In genomic region chr12:51972849-51973273, GRCh38 we compare ENCODE assay signal across 8 cellular contexts. TPM values are rescaled to one million over a fixed set of nuclear protein-coding genes. Genes with fewer than 3 reads are reported as not detected.
A peak's percentile ranks its signal among the peaks of the same experiment; 100 is the strongest.
DNase-seq lines count a peak whose midpoint lies in the region; ATAC-seq and TF ChIP-seq lines count a peak whose summit lies in the region.

No MANE protein-coding gene starts in this region.

- peak overlapping the region; percentile 37 for H3K27ac ChIP-seq in psoas muscle
- H3K27ac ChIP-seq in PC-9 = no peak overlapping the region

- peaks cover 41% of the 10 kb centered on the region for H3K4me1 ChIP-seq in psoas muscle
- 0 out of 2 replicates have a peak, but pooled peaks cover 3% of the 10 kb centered on the region for H3K4me1 ChIP-seq in PC-9 (replicated peaks; ENCODE audit: insufficient read depth)

- 64 to 73% (median 67%) methylated on average over 9 of the region's 9 CpGs for WGBS in psoas muscle, 3 donors

- H3K4me1 Mint-ChIP-seq in activated CD8-positive, alpha-beta memory T cell treated with anti-CD3 and anti-CD28 coated beads, Interleukin-2, amount 10 ng/mL, durations not matched to agents 7 days and 5 days = peaks cover 70% of the 10 kb centered on the region

- TF ChIP-seq CTCF in fibroblast of pulmonary artery (IDR thresholded peaks at IDR 0.05; ENCODE audit: low read length, missing control alignments) (no peak), psoas muscle (IDR thresholded peaks at IDR 0.05) (no peak), PC-9 (conservative IDR thresholded peaks at IDR 0.05) (no peak)

- H3K4me3 Mint-ChIP-seq in activated CD8-positive, alpha-beta memory T cell treated with anti-CD3 and anti-CD28 coated beads, Interleukin-2, amount 10 ng/mL, durations not matched to agents 7 days and 5 days = no peak overlapping the region

- H2AFZ ChIP-seq in PC-9 = no peak overlapping the region

- no peak overlapping the region for H3K4me2 ChIP-seq in PC-9

- peak; percentile 47 for ATAC-seq in activated CD8-positive, alpha-beta memory T cell treated with anti-CD3 and anti-CD28 coated beads, Interleukin-2, amount 10 ng/mL, durations not matched to agents 7 days and 5 days
- ATAC-seq in psoas muscle (peak; percentile 39 to 70 (median 48)), GM18519 (IDR thresholded peaks at IDR 0.05; ENCODE audit: low FRiP score, unreplicated experiment) (no peak)

- DNase-seq in Jurkat, Clone E6-1 (ENCODE audit: low read depth, low spot score) = peak; percentile 82
- DNase-seq in activated CD8-positive, alpha-beta memory T cell treated with anti-CD3 and anti-CD28 coated beads, Interleukin-2, amount 10 ng/mL, durations not matched to agents 7 days and 5 days = peak; percentile 74
- DNase-seq in fibroblast of pulmonary artery (ENCODE audit: low read depth) = peak; percentile 94
- DNase-seq in psoas muscle = peak in 1 of 2 donors; percentile 36
- DNase-seq in NCI-H510A (lab: John Stamatoyannopoulos, UW) = no peak
- no peak for DNase-seq in COLO829 (ENCODE audit: low spot score)
- DNase-seq in PC-9 = no peak

- H3K27ac Mint-ChIP-seq in activated CD8-positive, alpha-beta memory T cell treated with anti-CD3 and anti-CD28 coated beads, Interleukin-2, amount 10 ng/mL, durations not matched to agents 7 days and 5 days = peak overlapping the region; percentile 14

- no peaks in the 10 kb centered on the region for H3K9me2 ChIP-seq in PC-9 (ENCODE audit: insufficient read depth)

- H3K27me3 ChIP-seq in psoas muscle (ENCODE audit: insufficient read depth in 3 of 3, low read length in 2 of 3) = no peaks in the 10 kb centered on the region
- no peaks in the 10 kb centered on the region for H3K27me3 ChIP-seq in PC-9 (ENCODE audit: insufficient read depth, low read depth)

- CTCF ChIA-PET in activated CD8-positive, alpha-beta memory T cell treated with anti-CD3 and anti-CD28 coated beads, Interleukin-2, amount 10 ng/mL, durations not matched to agents 7 days and 5 days (lab: Charles Lee) = interaction anchor here (0.6 to 9.9 kb wide), 2 partner anchors 50 to 1553 kb away, joined by 3 to 116 read pairs; no protein-coding TSS in a partner anchor
- CTCF ChIA-PET in PC-9 (lab: Charles Lee) = no interaction called here

- intact Hi-C loops in psoas muscle (cut with DNase I) = no loop called here
- intact Hi-C loops in PC-9 (cut with micrococcal nuclease; ENCODE audit: unreplicated experiment) = no loop called here

- H3K36me3 ChIP-seq in psoas muscle (ENCODE audit: insufficient read depth in 1 of 2, low read depth in 1 of 2) = peaks cover 5 to 29% of the 10 kb centered on the region in 2 donors
- H3K36me3 ChIP-seq in PC-9 (ENCODE audit: low read depth) = no peaks in the 10 kb centered on the region

- H3K4me3 ChIP-seq in Jurkat, Clone E6-1 (ENCODE audit: low read length) = peak overlapping the region; percentile 17
- H3K4me3 ChIP-seq in fibroblast of pulmonary artery (replicated peaks; ENCODE audit: low read depth, low read length) (no peak overlapping the region), psoas muscle (no peak overlapping the region), PC-9 (no peak overlapping the region)

- H3K79me2 ChIP-seq in PC-9 (ENCODE audit: low read depth) = no peaks in the 10 kb centered on the region

- peaks cover 52% of the 10 kb centered on the region for H3K27me3 Mint-ChIP-seq in activated CD8-positive, alpha-beta memory T cell treated with anti-CD3 and anti-CD28 coated beads, Interleukin-2, amount 10 ng/mL, durations not matched to agents 7 days and 5 days

- peaks cover 2% of the 10 kb centered on the region for H3K36me3 Mint-ChIP-seq in activated CD8-positive, alpha-beta memory T cell treated with anti-CD3 and anti-CD28 coated beads, Interleukin-2, amount 10 ng/mL, durations not matched to agents 7 days and 5 days

- POLR2A ChIA-PET in PC-9 (lab: Charles Lee; ENCODE audit: unreplicated experiment) = interaction anchor here (0.7 kb wide), 1 partner anchor 446 kb away, joined by 4 read pairs; no protein-coding TSS in a partner anchor

- no peaks in the 10 kb centered on the region for H3F3A ChIP-seq in PC-9 (ENCODE audit: insufficient read depth, low read depth)

- H3K9me3 ChIP-seq in psoas muscle = no peaks in the 10 kb centered on the region
- H3K9me3 ChIP-seq in PC-9 (ENCODE audit: insufficient read depth, low read depth) = no peaks in the 10 kb centered on the region

- H3K9me3 Mint-ChIP-seq in activated CD8-positive, alpha-beta memory T cell treated with anti-CD3 and anti-CD28 coated beads, Interleukin-2, amount 10 ng/mL, durations not matched to agents 7 days and 5 days (ENCODE audit: low read depth) = no peaks in the 10 kb centered on the region

- H4K20me1 ChIP-seq in PC-9 (ENCODE audit: insufficient read depth) = peaks cover 22% of the 10 kb centered on the region

- BruUV-seq in PC-9 (replicated peaks; lab: Mats Ljungman, UMichigan) = no TSS peak

RNA-seq across cellular contexts. Expression of gene ACVR1B, which starts 21.4 kb away (rescaled TPM):
- polyA plus RNA-seq in Jurkat, Clone E6-1 (2012; ENCODE audit: insufficient read depth, insufficient read length) = 16.4 TPM
- total RNA-seq in activated CD8-positive, alpha-beta memory T cell treated with anti-CD3 and anti-CD28 coated beads, Interleukin-2, amount 10 ng/mL, durations not matched to agents 7 days and 5 days = 1 to 10 TPM; 3.5 to 4.3 TPM
- 10 to 100 TPM; 10.5 to 16.6 (median 14.0) TPM for total RNA-seq in psoas muscle
- 10 to 100 TPM in 1 of 3 donors, 1 to 10 TPM in 2; 5.8 to 14.9 (median 6.0) TPM for polyA plus RNA-seq in psoas muscle
- total RNA-seq in PC-9 (2021) = 13.4 and 15.4 TPM in 2 replicates

RNA-seq across cellular contexts. Expression of gene TAMALIN, which starts 33.9 kb away (rescaled TPM):
- polyA plus RNA-seq in Jurkat, Clone E6-1 (2012; ENCODE audit: insufficient read depth, insufficient read length) = 18.4 TPM
- 1 to 10 TPM; 1.8 to 2.2 TPM for total RNA-seq in activated CD8-positive, alpha-beta memory T cell treated with anti-CD3 and anti-CD28 coated beads, Interleukin-2, amount 10 ng/mL, durations not matched to agents 7 days and 5 days
- total RNA-seq in psoas muscle = 10 to 100 TPM in 3 of 4 donors, 1 to 10 TPM in 1; 8.0 to 12.8 (median 11.5) TPM
- 1 to 10 TPM; 5.5 to 9.6 (median 6.8) TPM for polyA plus RNA-seq in psoas muscle
- total RNA-seq in PC-9 (2021) = 0.50 TPM in 1 of 2 replicates, not detected in the other

Comparison
In these comparisons a context has a peak if more than half of its experiments do, and no peak if none do; other contexts are left out.
1. DNase-seq: peak in Jurkat, Clone E6-1 (single experiment), activated CD8-positive, alpha-beta memory T cell treated with anti-CD3 and anti-CD28 coated beads, Interleukin-2, amount 10 ng/mL, durations not matched to agents 7 days and 5 days (single experiment) and fibroblast of pulmonary artery (single experiment); none in NCI-H510A (single experiment), COLO829 (single experiment) and PC-9 (0 of 2).